Comparison of ENCODE assay signal across 25 cellular contexts in genomic region chr5:175513297-175513696, GRCh38.
"Had no signal": no experiment of that assay in that cellular context is flagged by ENCODE, and none has a peak within 500 bp of the region (broad histone marks: within the 10 kb centered on the region; RNA-seq: fewer than 3 reads in every experiment).

No MANE protein-coding gene starts in this region.

- H3K4me3 Mint-ChIP-seq: activated CD8-positive, alpha-beta memory T cell treated with anti-CD3 and anti-CD28 coated beads, Interleukin-2, amount 10 ng/mL, durations not matched to agents 7 days and 5 days; immature natural killer cell; neural crest cell; stimulated activated naive B cell treated with anti-CD40 and anti-IgM and Interleukin-4, amounts not matched to agents 10 μg/mL and 1 μg/mL and 100 μg/mL, for 72 hours had no signal

- H3K4me1 ChIP-seq: ascending aorta, lower lobe of right lung, sigmoid colon, upper lobe of right lung had no signal

- FAIRE-seq: endothelial cell of umbilical vein had no signal

- H3K9me3 Mint-ChIP-seq: immature natural killer cell had no signal

- H3K4me3 ChIP-seq: ascending aorta, hepatocyte, lower lobe of right lung, sigmoid colon, smooth muscle cell, upper lobe of right lung had no signal

- ATAC-seq: activated CD4-positive, CD25-positive, alpha-beta regulatory T cell treated with anti-CD3 and anti-CD28 coated beads, Interleukin-2, amount 50 U/mL, for 24 hours; activated CD8-positive, alpha-beta memory T cell treated with anti-CD3 and anti-CD28 coated beads, Interleukin-2, amount 10 ng/mL, durations not matched to agents 7 days and 5 days; esophagus mucosa; left lobe of liver; lower lobe of right lung; stimulated activated naive B cell treated with anti-CD40 and anti-IgM and Interleukin-4, amounts not matched to agents 10 μg/mL and 1 μg/mL and 100 μg/mL, for 72 hours; upper lobe of right lung had no signal

- H3K27me3 ChIP-seq: ascending aorta, brain microvascular endothelial cell, hepatocyte, sigmoid colon, upper lobe of right lung had no signal

- H3K4me1 Mint-ChIP-seq: naive B cell, neural crest cell had no signal

- H3K27ac ChIP-seq: ascending aorta, brain microvascular endothelial cell, hepatocyte, lower lobe of right lung, sigmoid colon, upper lobe of right lung had no signal

- DNase-seq: activated CD4-positive, alpha-beta T cell treated with anti-CD3 and anti-CD28 coated beads, Interleukin-2, amount 50 U/mL, for 4 hours; activated CD8-positive, alpha-beta memory T cell treated with anti-CD3 and anti-CD28 coated beads, Interleukin-2, amount 10 ng/mL, durations not matched to agents 7 days and 5 days; activated effector memory CD4-positive, alpha-beta T cell treated with anti-CD3 and anti-CD28 coated beads, Interleukin-2, amount 50 U/mL, for 16 hours; brain microvascular endothelial cell; central memory CD4-positive, alpha-beta T cell; effector memory CD4-positive, alpha-beta T cell; foreskin melanocyte; immature natural killer cell; lower lobe of right lung; naive B cell; occipital lobe; retina; SHP77; sigmoid colon; stimulated activated CD4-positive, alpha-beta T cell treated with anti-CD3 and anti-CD28 coated beads, Interleukin-15, amount 100 ng/mL, for 24 hours; stimulated activated naive B cell treated with anti-CD40 and anti-IgM and Interleukin-4, amounts not matched to agents 10 μg/mL and 1 μg/mL and 100 μg/mL, for 72 hours; upper lobe of right lung had no signal

- H3K27ac Mint-ChIP-seq: immature natural killer cell; stimulated activated naive B cell treated with anti-CD40 and anti-IgM and Interleukin-4, amounts not matched to agents 10 μg/mL and 1 μg/mL and 100 μg/mL, for 72 hours had no signal

- H3K27me3 Mint-ChIP-seq: activated CD8-positive, alpha-beta memory T cell treated with anti-CD3 and anti-CD28 coated beads, Interleukin-2, amount 10 ng/mL, durations not matched to agents 7 days and 5 days; naive B cell; stimulated activated naive B cell treated with anti-CD40 and anti-IgM and Interleukin-4, amounts not matched to agents 10 μg/mL and 1 μg/mL and 100 μg/mL, for 72 hours had no signal

- H3K9me3 ChIP-seq: ascending aorta, lower lobe of right lung, sigmoid colon, upper lobe of right lung had no signal
